8 cellular contexts compared by ENCODE assay signal in genomic region chr22:29310863-29311339, GRCh38. TPM values are rescaled to one million over a fixed set of nuclear protein-coding genes. Genes with fewer than 3 reads are reported as not detected.
DNase-seq lines count a peak whose midpoint lies in the region; ATAC-seq and TF ChIP-seq lines count a peak whose summit lies in the region.

No MANE protein-coding gene starts in this region.

- H3K36me3 ChIP-seq in RWPE2 (ENCODE audit: low read depth) (no peaks in the 10 kb centered on the region), uterus (no peaks in the 10 kb centered on the region)

- DNase-seq in AML-193 (lab: John Stamatoyannopoulos, UW) (peak; percentile 50 to 67), HCEC 1CT (peak; percentile 94), RWPE2 (ENCODE audit: low spot score) (peak; percentile 97), amygdala (lab: John Stamatoyannopoulos, UW) (peak in 55 of 56 donors; percentile 43 to 97 (median 90)), left cardiac atrium (peak; percentile 96), putamen (ENCODE audit: low spot score) (peak; percentile 91), uterus (peak; percentile 98 to 99)

- H3K4me1 ChIP-seq in RWPE2 (ENCODE audit: insufficient read depth, poor library complexity, severe bottlenecking) (peaks cover 22% of the 10 kb centered on the region), uterus (peaks cover 7 to 53% of the 10 kb centered on the region in 2 donors)

- no peaks in the 10 kb centered on the region for H3K9me3 ChIP-seq in RWPE2 (ENCODE audit: severe bottlenecking)
- no peaks in the 10 kb centered on the region for H3K9me3 ChIP-seq in uterus

- intact Hi-C loops in left cardiac atrium (cut with DNase I) (no loop called here), uterus (cut with DNase I; ENCODE audit: low total_unique reads) (no loop called here)

- H3K27ac ChIP-seq in RWPE2 (ENCODE audit: poor library complexity, severe bottlenecking) (peak overlapping the region; percentile 76), uterus (peak overlapping the region; percentile 78 to 80)

- ATAC-seq in RWPE2 (ENCODE audit: low read depth) = peak; percentile 68
- ATAC-seq in left cardiac atrium = peak; percentile 70 to 74
- no peak for ATAC-seq in HG02759 (IDR thresholded peaks at IDR 0.05; ENCODE audit: unreplicated experiment)

- TF ChIP-seq CTCF in RWPE2 (IDR thresholded peaks at IDR 0.05; ENCODE audit: poor library complexity, severe bottlenecking) (no peak), uterus (IDR thresholded peaks at IDR 0.05) (peak in 2 of 4 experiments; percentile 6 to 34)

- TF ChIP-seq POLR2A in uterus (IDR thresholded peaks at IDR 0.05) = no peak

- no peak overlapping the region for H3K4me3 ChIP-seq in RWPE2 (ENCODE audit: severe bottlenecking)
- H3K4me3 ChIP-seq in uterus = peak overlapping the region in 1 of 2 donors; percentile 13

- H3K27me3 ChIP-seq in RWPE2 (ENCODE audit: insufficient read depth, poor library complexity, severe bottlenecking) (peaks cover 23% of the 10 kb centered on the region), uterus (peaks cover 14 to 17% of the 10 kb centered on the region in 2 donors)

RNA-seq across cellular contexts. Expression of gene GAS2L1, which starts 4.5 kb away (rescaled TPM):
- 10 to 100 TPM; 20.1 to 25.2 TPM for total RNA-seq in left cardiac atrium
- 10 to 100 TPM in 2 of 4 donors, 1 to 10 TPM in 2; 2.4 to 29.6 (median 11.9) TPM for total RNA-seq in uterus

RNA-seq across cellular contexts. Expression of gene RASL10A, which starts 4.6 kb away (rescaled TPM):
- total RNA-seq in left cardiac atrium = 1 to 10 TPM; 1.0 to 3.1 TPM
- total RNA-seq in uterus = 1 to 10 TPM in 1 of 4 donors, under 1 TPM in 2, not detected in 1; 0.35 to 3.2 (median 0.79) TPM

RNA-seq across cellular contexts. Expression of gene EWSR1, which starts 42.8 kb away (rescaled TPM):
- total RNA-seq in left cardiac atrium = 100 to 1,000 TPM; 109 to 175 TPM
- total RNA-seq in uterus = 100 to 1,000 TPM; 120 to 221 (median 137) TPM

RNA-seq across cellular contexts. Expression of gene RHBDD3, which starts 43.1 kb away (rescaled TPM):
- 10 to 100 TPM; 15.6 to 19.0 TPM for total RNA-seq in left cardiac atrium
- 10 to 100 TPM in 3 of 4 donors, 1 to 10 TPM in 1; 6.5 to 46.6 (median 26.1) TPM for total RNA-seq in uterus
